In genomic region chr19:10112895-10113591, GRCh38 we compare ENCODE assay signal across 8 cellular contexts. TPM values are rescaled to one million over a fixed set of nuclear protein-coding genes. Genes with fewer than 3 reads are reported as not detected.
DNase-seq lines count a peak whose midpoint lies in the region; ATAC-seq and TF ChIP-seq lines count a peak whose summit lies in the region.

No MANE protein-coding gene starts in this region.

- no TSS peak for BruUV-seq in A673 (replicated peaks; lab: Mats Ljungman, UMichigan)

- in situ Hi-C loops in ACHN (cut with HindIII; ENCODE audit: low pct_ligation_motif_present, low pct_unique_long_range_greater_than_20kb, low sequenced_read_pairs) = no loop called here

- H3K4me1 ChIP-seq in A673 (ENCODE audit: insufficient read depth, low read length, poor library complexity, severe bottlenecking) = peaks cover 9% of the 10 kb centered on the region
- H3K4me1 ChIP-seq in Peyer's patch = peaks cover 0 to 33% (median 11%) of the 10 kb centered on the region in 4 donors

- no peak overlapping the region for H3K27ac Mint-ChIP-seq in glutamatergic neuron (ENCODE audit: unreplicated experiment)

- POLR2A ChIA-PET in A673 (lab: Charles Lee; ENCODE audit: low non-redundant PET) = no interaction called here

- H3K9me3 Mint-ChIP-seq in glutamatergic neuron (ENCODE audit: unreplicated experiment) = peaks cover 7% of the 10 kb centered on the region

- no peaks in the 10 kb centered on the region for H3K4me1 Mint-ChIP-seq in glutamatergic neuron (ENCODE audit: low read depth, unreplicated experiment)

- H3K27me3 ChIP-seq in A673 (replicated peaks; ENCODE audit: insufficient read depth, low read depth, low read length, poor library complexity) (no peaks in the 10 kb centered on the region), Peyer's patch (no peaks in the 10 kb centered on the region)

- H3K9me3 ChIP-seq in A673 (ENCODE audit: low read depth, low read length, poor library complexity, severe bottlenecking) (no peaks in the 10 kb centered on the region), Peyer's patch (no peaks in the 10 kb centered on the region)

- TF ChIP-seq POLR2A in GM15510 (IDR thresholded peaks at IDR 0.05; ENCODE audit: borderline replicate concordance, extremely low read depth, insufficient read length) (peak; percentile 37), Peyer's patch (IDR thresholded peaks at IDR 0.05) (no peak)

- CTCF ChIA-PET in A673 (lab: Charles Lee) = no interaction called here

- H3K27me3 Mint-ChIP-seq in glutamatergic neuron (ENCODE audit: unreplicated experiment) = no peaks in the 10 kb centered on the region

- H3K27ac ChIP-seq in A673 (ENCODE audit: low read depth, low read length, poor library complexity, severe bottlenecking) = peak overlapping the region; percentile 46
- peak overlapping the region; percentile 29 to 80 (median 56) for H3K27ac ChIP-seq in Peyer's patch

- H3K4me3 ChIP-seq in A673 (ENCODE audit: low read depth, low read length, poor library complexity, severe bottlenecking) (no peak overlapping the region), Peyer's patch (peak overlapping the region in 2 of 4 donors; percentile 4 to 24)

- peaks cover 77% of the 10 kb centered on the region for H3K36me3 ChIP-seq in A673 (ENCODE audit: insufficient read depth, low read length, poor library complexity, severe bottlenecking)
- H3K36me3 ChIP-seq in Peyer's patch = peaks cover 0 to 74% (median 0%) of the 10 kb centered on the region in 3 donors

- ATAC-seq in HG02970 (IDR thresholded peaks at IDR 0.05; ENCODE audit: low FRiP score, unreplicated experiment) = no peak

- H3K4me3 Mint-ChIP-seq in glutamatergic neuron (ENCODE audit: unreplicated experiment) = no peak overlapping the region

- H3K36me3 Mint-ChIP-seq in glutamatergic neuron (ENCODE audit: unreplicated experiment) = no peaks in the 10 kb centered on the region

- peak; percentile 71 for DNase-seq in A673 (ENCODE audit: low spot score)
- DNase-seq in Peyer's patch = peak; percentile 75 to 81 (median 76)
- DNase-seq in activated effector memory CD4-positive, alpha-beta T cell treated with Interleukin-2 at 50 U/mL for 16 hours = peak; percentile 58
- peak; percentile 71 for DNase-seq in glutamatergic neuron
- peak; percentile 73 for DNase-seq in stimulated activated CD4-positive, alpha-beta T cell treated with anti-CD3 and anti-CD28 coated beads, Interleukin-12 subunit alpha, Interleukin-12 subunit beta, amount 100 ng/mL, for 4 hours
- DNase-seq in ACHN = no peak

- intact Hi-C loops in A673 (cut with micrococcal nuclease; ENCODE audit: unreplicated experiment) = loop anchor here (5.0 kb wide), 1 partner anchor 181 kb away; no protein-coding TSS in a partner anchor

- TF ChIP-seq CTCF in A673 (conservative IDR thresholded peaks at IDR 0.05; ENCODE audit: low read depth, low read length) (peak; percentile 73), Peyer's patch (IDR thresholded peaks at IDR 0.05) (peak; percentile 61 to 77 (median 74)), glutamatergic neuron (IDR thresholded peaks at IDR 0.05; ENCODE audit: partially characterized antibody, unreplicated experiment) (peak; percentile 36)

RNA-seq across cellular contexts. Expression of gene P2RY11, which starts 1.6 kb away (rescaled TPM):
- total RNA-seq in A673 (2021) (32.2 and 39.4 TPM in 2 replicates), Peyer's patch (10 to 100 TPM in 2 of 4 donors, 1 to 10 TPM in 2; 7.0 to 21.5 (median 11.6) TPM), glutamatergic neuron (ENCODE audit: unreplicated experiment) (21.6 TPM)

RNA-seq across cellular contexts. Expression of gene EIF3G, which starts 6.7 kb away (rescaled TPM):
- total RNA-seq in A673 (2021) (260 and 266 TPM in 2 replicates), Peyer's patch (100 to 1,000 TPM; 111 to 220 (median 181) TPM), glutamatergic neuron (ENCODE audit: unreplicated experiment) (155 TPM)

RNA-seq across cellular contexts. Expression of gene PPAN, which starts 6.9 kb away (rescaled TPM):
- total RNA-seq in A673 (2021) (116 and 132 TPM in 2 replicates), Peyer's patch (100 to 1,000 TPM in 1 of 4 donors, 10 to 100 TPM in 3; 11.7 to 147 (median 24.7) TPM), glutamatergic neuron (ENCODE audit: unreplicated experiment) (44.5 TPM)

RNA-seq across cellular contexts. Expression of gene ANGPTL6, which starts 10.6 kb away (rescaled TPM):
- total RNA-seq in A673 (2021) (not detected in 2 replicates), Peyer's patch (10 to 100 TPM in 1 of 4 donors, 1 to 10 TPM in 3; 1.1 to 19.0 (median 2.5) TPM), glutamatergic neuron (ENCODE audit: unreplicated experiment) (not detected)

RNA-seq across cellular contexts. Expression of gene SHFL, which starts 26.9 kb away (rescaled TPM):
- 15.2 and 17.3 TPM in 2 replicates for total RNA-seq in A673 (2021)
- total RNA-seq in Peyer's patch = 100 to 1,000 TPM in 1 of 4 donors, 10 to 100 TPM in 3; 39.9 to 125 (median 62.7) TPM
- total RNA-seq in glutamatergic neuron (ENCODE audit: unreplicated experiment) = 0.20 TPM
